8 cellular contexts compared by ENCODE assay signal in genomic region chr2:113791697-113792590, GRCh38. TPM values are rescaled to one million over a fixed set of nuclear protein-coding genes. Genes with fewer than 3 reads are reported as not detected.
DNase-seq lines count a peak whose midpoint lies in the region; ATAC-seq and TF ChIP-seq lines count a peak whose summit lies in the region.

No MANE protein-coding gene starts in this region.

- peaks cover 14% of the 10 kb centered on the region for H3F3A ChIP-seq in MM.1S (ENCODE audit: insufficient read depth, low read length)

- H3K4me1 ChIP-seq in MM.1S (ENCODE audit: low read length), result peaks cover 14% of the 10 kb centered on the region
- H3K4me1 ChIP-seq in esophagus muscularis mucosa, result no peaks in the 10 kb centered on the region

- H3K79me2 ChIP-seq in MM.1S (ENCODE audit: low read length), result no peaks in the 10 kb centered on the region

- peak; percentile 95 for ATAC-seq in GM21529 (IDR thresholded peaks at IDR 0.05; ENCODE audit: unreplicated experiment)

- H3K27me3 ChIP-seq in MM.1S (replicated peaks; ENCODE audit: insufficient read depth, low read length) (no peaks in the 10 kb centered on the region), esophagus muscularis mucosa (peaks cover 0 to 4% (median 0%) of the 10 kb centered on the region in 4 donors)

- no peak for TF ChIP-seq POLR2A in esophagus muscularis mucosa (IDR thresholded peaks at IDR 0.05; ENCODE audit: low read depth)

- TF ChIP-seq CTCF in GM13977 (IDR thresholded peaks at IDR 0.05; ENCODE audit: extremely low read depth, insufficient read depth, missing control alignments) (no peak), MM.1S (IDR thresholded peaks at IDR 0.05; ENCODE audit: low read length) (no peak), esophagus muscularis mucosa (IDR thresholded peaks at IDR 0.05) (no peak)

- H3K27ac ChIP-seq in MM.1S (ENCODE audit: low read length), result peak overlapping the region; percentile 86
- no peak overlapping the region for H3K27ac ChIP-seq in esophagus muscularis mucosa (replicated peaks in 1 of 4)

- in situ Hi-C loops in GM13977 (cut with MboI; ENCODE audit: low pct_unique_long_range_greater_than_20kb, low sequenced_read_pairs, unreplicated experiment), result no loop called here

- WGBS in esophagus muscularis mucosa, result 60% methylated on average over 5 of the region's 5 CpGs

- TF ChIP-seq EP300 in esophagus muscularis mucosa (IDR thresholded peaks at IDR 0.05), result no peak

- H3K36me3 ChIP-seq in MM.1S (replicated peaks; ENCODE audit: insufficient read depth, low read length), result no peaks in the 10 kb centered on the region
- H3K36me3 ChIP-seq in esophagus muscularis mucosa, result no peaks in the 10 kb centered on the region

- H3K9me2 ChIP-seq in MM.1S (replicated peaks; ENCODE audit: insufficient read depth, low read length), result no peaks in the 10 kb centered on the region

- H3K9me3 ChIP-seq in MM.1S (replicated peaks; ENCODE audit: insufficient read depth, low read length), result no peaks in the 10 kb centered on the region
- H3K9me3 ChIP-seq in esophagus muscularis mucosa, result no peaks in the 10 kb centered on the region

- H4K20me1 ChIP-seq in MM.1S (ENCODE audit: insufficient read depth, low read length), result no peaks in the 10 kb centered on the region

- H2AFZ ChIP-seq in MM.1S (ENCODE audit: low read length), result peak overlapping the region; percentile 66

- H3K9ac ChIP-seq in MM.1S (ENCODE audit: low read length), result peak overlapping the region; percentile 46

- H3K4me2 ChIP-seq in MM.1S (ENCODE audit: low read depth, low read length), result peak overlapping the region; percentile 67

- intact Hi-C loops in esophagus muscularis mucosa (cut with DNase I), result no loop called here

- peak; percentile 43 for DNase-seq in GM13977 (ENCODE audit: low spot score)
- peak; percentile 89 for DNase-seq in MM.1S
- DNase-seq in glomerular visceral epithelial cell (ENCODE audit: extremely low spot score), result peak; percentile 94
- no peak for DNase-seq in NCI-H146 (lab: John Stamatoyannopoulos, UW)
- DNase-seq in esophagus muscularis mucosa (ENCODE audit: extremely low spot score), result no peak
- no peak for DNase-seq in superior temporal gyrus (ENCODE audit: extremely low spot score)
- DNase-seq in SW 1271 (lab: John Stamatoyannopoulos, UW), result no peak

- H3K4me3 ChIP-seq in MM.1S (ENCODE audit: low read length) (peak overlapping the region; percentile 26), esophagus muscularis mucosa (no peak overlapping the region)

RNA-seq across cellular contexts. Expression of gene SLC35F5, which starts 35.5 kb away (rescaled TPM):
- 10 to 100 TPM; 40.9 to 53.2 (median 48.0) TPM for total RNA-seq in esophagus muscularis mucosa

Comparison
In these comparisons a context has a peak if more than half of its experiments do, and no peak if none do; other contexts are left out.
1. DNase-seq: peak in GM13977 (single experiment), MM.1S (single experiment) and glomerular visceral epithelial cell (single experiment); none in NCI-H146 (single experiment), esophagus muscularis mucosa (single experiment), superior temporal gyrus (single experiment) and SW 1271 (0 of 2).